ENCODE assay signal across 8 cellular contexts in the genomic region with DNA sequence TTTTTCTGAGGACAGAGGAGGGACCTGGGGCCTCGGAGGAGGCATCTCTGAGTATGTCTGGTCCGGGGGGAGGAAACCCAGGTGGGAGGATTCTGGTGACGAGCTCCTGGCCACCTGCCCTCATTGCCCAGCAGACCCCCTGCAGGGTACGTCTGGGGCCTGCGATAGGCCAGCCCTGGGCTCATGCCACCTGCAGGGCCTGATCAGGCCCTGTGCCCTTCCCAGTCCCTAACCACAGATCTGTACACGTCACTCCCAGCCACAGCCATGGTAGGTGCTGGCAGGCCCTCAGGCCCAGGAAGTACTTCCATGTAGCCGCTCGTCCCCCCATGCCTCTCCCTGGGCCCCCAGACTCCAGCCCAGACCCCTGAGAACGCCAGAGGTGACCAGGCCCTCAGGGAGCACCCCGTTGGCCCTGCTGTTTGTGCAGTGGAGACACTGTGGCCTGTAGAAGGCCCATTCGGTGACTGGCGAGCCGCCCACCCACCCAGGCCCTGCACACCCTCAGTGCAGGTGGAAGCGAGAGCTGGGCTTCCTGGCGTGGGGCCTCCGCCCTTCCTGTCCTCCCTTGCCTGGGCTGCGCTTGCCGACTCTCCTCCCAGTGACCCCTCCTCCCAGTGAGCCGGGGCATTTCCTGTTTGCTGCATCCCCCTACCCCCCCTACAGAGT. TPM values are rescaled to one million over a fixed set of nuclear protein-coding genes. Genes with fewer than 3 reads are reported as not detected.
DNase-seq lines count a peak whose midpoint lies in the region; ATAC-seq and TF ChIP-seq lines count a peak whose summit lies in the region.

No MANE protein-coding gene starts in this region.

- BruUV-seq in PC-9 (replicated peaks; lab: Mats Ljungman, UMichigan) (TSS peak; percentile 0), mammary epithelial cell (replicated peaks; lab: Mats Ljungman, UMichigan) (no TSS peak)

- no peaks in the 10 kb centered on the region for H3K36me3 ChIP-seq in PC-9 (ENCODE audit: low read depth)
- peaks cover 4% of the 10 kb centered on the region for H3K36me3 ChIP-seq in mammary epithelial cell (ENCODE audit: insufficient read depth, low read length)

- no peak for TF ChIP-seq CTCF in PC-9 (conservative IDR thresholded peaks at IDR 0.05)
- TF ChIP-seq CTCF in mammary epithelial cell (conservative IDR thresholded peaks at IDR 0.05 in 1 of 2, IDR thresholded peaks at IDR 0.05 in 1 of 2; ENCODE audit: extremely low read depth in 1 of 2, insufficient read depth in 1 of 2, low read depth in 1 of 2, low read length in 2 of 2), result no peak
- TF ChIP-seq CTCF in GM13977 (IDR thresholded peaks at IDR 0.05; ENCODE audit: extremely low read depth, insufficient read depth, missing control alignments), result no peak

- H3K4me3 Mint-ChIP-seq in naive thymus-derived CD8-positive, alpha-beta T cell, result peak overlapping the region; percentile 46 to 85 (median 69)

- no peaks in the 10 kb centered on the region for H3K9me2 ChIP-seq in PC-9 (ENCODE audit: insufficient read depth)

- H4K20me1 ChIP-seq in PC-9 (ENCODE audit: insufficient read depth) (peaks cover 72% of the 10 kb centered on the region), mammary epithelial cell (ENCODE audit: insufficient read depth, low read length) (peaks cover 9% of the 10 kb centered on the region)

- H3K4me1 Mint-ChIP-seq in naive thymus-derived CD8-positive, alpha-beta T cell, result peaks cover 19 to 50% (median 49%) of the 10 kb centered on the region in 4 donors

- peak; percentile 55 for DNase-seq in DMS79 (lab: John Stamatoyannopoulos, UW)
- peak in 1 of 2 experiments; percentile 82 for DNase-seq in PC-9
- peak; percentile 83 for DNase-seq in mammary epithelial cell
- peak in 9 of 10 donors; percentile 37 to 81 (median 54) for DNase-seq in naive thymus-derived CD8-positive, alpha-beta T cell
- no peak for DNase-seq in AG08395 (ENCODE audit: low spot score)
- no peak for DNase-seq in GM13977 (ENCODE audit: low spot score)

- no peaks in the 10 kb centered on the region for H3K36me3 Mint-ChIP-seq in naive thymus-derived CD8-positive, alpha-beta T cell

- no peak overlapping the region for H3K27ac ChIP-seq in PC-9
- H3K27ac ChIP-seq in mammary epithelial cell (ENCODE audit: insufficient read depth, low read depth, low read length), result peak overlapping the region; percentile 50

- H3K9me3 Mint-ChIP-seq in naive thymus-derived CD8-positive, alpha-beta T cell, result no peaks in the 10 kb centered on the region

- ATAC-seq in naive thymus-derived CD8-positive, alpha-beta T cell, result peak; percentile 76 to 84
- ATAC-seq in HG03432 (IDR thresholded peaks at IDR 0.05; ENCODE audit: unreplicated experiment), result no peak
- ATAC-seq in GM21390 (IDR thresholded peaks at IDR 0.05; ENCODE audit: unreplicated experiment), result no peak

- POLR2A ChIA-PET in PC-9 (lab: Charles Lee; ENCODE audit: unreplicated experiment), result interaction anchor here (0.6 to 1.0 kb wide), 3 partner anchors 14 to 30 kb away, joined by 5 to 12 read pairs (median 8); no protein-coding TSS in a partner anchor
- POLR2A ChIA-PET in naive thymus-derived CD8-positive, alpha-beta T cell (lab: Charles Lee), result interaction anchor here (0.6 to 4.0 kb wide), 12 partner anchors 8 to 105 kb away, joined by 3 to 33 read pairs (median 6); partner anchors contain the start of genes ADSS1, SIVA1 and ZBTB42

- intact Hi-C loops in PC-9 (cut with micrococcal nuclease; ENCODE audit: unreplicated experiment), result no loop called here
- intact Hi-C loops in mammary epithelial cell (cut with micrococcal nuclease), result no loop called here

- H3K4me2 ChIP-seq in PC-9 (no peak overlapping the region), mammary epithelial cell (ENCODE audit: insufficient read depth, low read depth, low read length) (peak overlapping the region; percentile 79)

- in situ Hi-C loops in mammary epithelial cell (cut with MboI; ENCODE audit: low sequenced_read_pairs in 2 of 2) (no loop called here), GM13977 (cut with MboI; ENCODE audit: low pct_unique_long_range_greater_than_20kb, low sequenced_read_pairs, unreplicated experiment) (no loop called here)

- no peaks in the 10 kb centered on the region for H3K27me3 Mint-ChIP-seq in naive thymus-derived CD8-positive, alpha-beta T cell

- dilution Hi-C loops in mammary epithelial cell (cut with HindIII; ENCODE audit: low sequenced_read_pairs), result no loop called here

- H3K4me3 ChIP-seq in PC-9, result no peak overlapping the region
- H3K4me3 ChIP-seq in mammary epithelial cell (replicated peaks in 1 of 3; ENCODE audit: insufficient read depth in 1 of 3, low read depth in 2 of 3, low read length in 3 of 3), result no peak overlapping the region

- no peak overlapping the region for H3K9ac ChIP-seq in mammary epithelial cell (ENCODE audit: insufficient read depth, low read length)

- H3K4me1 ChIP-seq in PC-9 (replicated peaks; ENCODE audit: insufficient read depth) (peaks cover 9% of the 10 kb centered on the region), mammary epithelial cell (ENCODE audit: insufficient read depth, low read length) (peaks cover 82% of the 10 kb centered on the region)

- CTCF ChIA-PET in PC-9 (lab: Charles Lee) (interaction anchor here (0.6 to 1.0 kb wide), 2 partner anchors 15 to 37 kb away, joined by 3 to 4 read pairs; no protein-coding TSS in a partner anchor), mammary epithelial cell (lab: Charles Lee; ENCODE audit: low non-redundant PET) (interaction anchor here (0.6 kb wide), 1 partner anchor 14 kb away, joined by 11 read pairs; no protein-coding TSS in a partner anchor)

- H2AFZ ChIP-seq in PC-9, result no peak overlapping the region
- no peak overlapping the region for H2AFZ ChIP-seq in mammary epithelial cell (ENCODE audit: low read depth, low read length)

- H3K27me3 ChIP-seq in PC-9 (ENCODE audit: insufficient read depth, low read depth) (no peaks in the 10 kb centered on the region), mammary epithelial cell (ENCODE audit: insufficient read depth, low read length) (no peaks in the 10 kb centered on the region)

- H3K27ac Mint-ChIP-seq in naive thymus-derived CD8-positive, alpha-beta T cell, result peak overlapping the region; percentile 93 to 98 (median 95)

- WGBS in mammary epithelial cell (ENCODE audit: low coverage, missing lambda C conversion rate), result 6% methylated on average over 8 of the region's 19 CpGs

- no peaks in the 10 kb centered on the region; the same call in 1 of the 2 replicates for H3F3A ChIP-seq in PC-9 (ENCODE audit: insufficient read depth, low read depth)

- H3K79me2 ChIP-seq in PC-9 (ENCODE audit: low read depth) (peaks cover 44% of the 10 kb centered on the region), mammary epithelial cell (ENCODE audit: insufficient read depth, low read length) (peaks cover 100% of the 10 kb centered on the region)

- no peaks in the 10 kb centered on the region for H3K9me3 ChIP-seq in PC-9 (ENCODE audit: insufficient read depth, low read depth)
- H3K9me3 ChIP-seq in mammary epithelial cell (replicated peaks; ENCODE audit: insufficient read depth, low read length), result no peaks in the 10 kb centered on the region

RNA-seq across cellular contexts. Expression of gene INF2, which starts 5.7 kb away (rescaled TPM):
- 107 and 113 TPM in 2 replicates for total RNA-seq in PC-9 (2021)
- 100 to 1,000 TPM in 1 of 2 donors, 10 to 100 TPM in 1; 65.7 to 125 TPM for total RNA-seq in mammary epithelial cell
- 64.5 TPM for polyA plus RNA-seq in mammary epithelial cell
- 52.1 TPM for polyA minus RNA-seq in mammary epithelial cell
- total RNA-seq in naive thymus-derived CD8-positive, alpha-beta T cell, result 100 to 1,000 TPM; 114 to 121 TPM
- polyA plus RNA-seq in naive thymus-derived CD8-positive, alpha-beta T cell, result 1 to 10 TPM; 1.8 to 7.6 (median 5.1) TPM

RNA-seq across cellular contexts. Expression of gene ADSS1, which starts 28.9 kb away (rescaled TPM):
- total RNA-seq in PC-9 (2021) (5.8 and 11.5 TPM in 2 replicates), mammary epithelial cell (1 to 10 TPM; 1.5 to 3.8 TPM)
- 0.56 TPM for polyA plus RNA-seq in mammary epithelial cell
- not detected for polyA minus RNA-seq in mammary epithelial cell
- 1 to 10 TPM; 5.1 to 5.5 TPM for total RNA-seq in naive thymus-derived CD8-positive, alpha-beta T cell
- 1 to 10 TPM in 2 of 3 donors, under 1 TPM in 1; 0.61 to 3.1 (median 1.4) TPM for polyA plus RNA-seq in naive thymus-derived CD8-positive, alpha-beta T cell

RNA-seq across cellular contexts. Expression of gene SIVA1, which starts 57.8 kb away (rescaled TPM):
- total RNA-seq in PC-9 (2021) (85.8 and 116 TPM in 2 replicates), mammary epithelial cell (10 to 100 TPM; 43.3 to 56.1 TPM)
- 98.6 TPM for polyA plus RNA-seq in mammary epithelial cell
- 12.2 TPM for polyA minus RNA-seq in mammary epithelial cell
- total RNA-seq in naive thymus-derived CD8-positive, alpha-beta T cell, result 10 to 100 TPM; 75.4 to 82.5 TPM
- 100 to 1,000 TPM; 248 to 297 (median 283) TPM for polyA plus RNA-seq in naive thymus-derived CD8-positive, alpha-beta T cell

Comparison
In these comparisons a context has a peak if more than half of its experiments do, and no peak if none do; other contexts are left out.
1. DNase-seq: peak in DMS79 (single experiment), mammary epithelial cell (single experiment) and naive thymus-derived CD8-positive, alpha-beta T cell (9 of 10); none in AG08395 (single experiment) and GM13977 (single experiment).
2. ATAC-seq: peak in naive thymus-derived CD8-positive, alpha-beta T cell (2 of 2); none in HG03432 (single experiment) and GM21390 (single experiment).